ENCODE assay signal across 2 cellular contexts in genomic region chr7:2651336-2651735, GRCh38.
TF ChIP-seq lines count a peak whose summit lies in the region.

No MANE protein-coding gene starts in this region.

TF ChIP-seq in HCT116, 20 proteins besides CTCF, POLR2A, EP300 and RAD21 (continued from another document):
- TF ChIP-seq CEBPB (IDR thresholded peaks at IDR 0.05; ENCODE audit: low read depth) (no peak), SIN3A (IDR thresholded peaks at IDR 0.05; ENCODE audit: low read depth) (no peak), REST (IDR thresholded peaks at IDR 0.05; ENCODE audit: low read depth) (no peak), TCF7L2 (IDR thresholded peaks at IDR 0.05; ENCODE audit: borderline replicate concordance, extremely low read depth, insufficient read depth, insufficient read length) (no peak), EZH2phosphoT487 (IDR thresholded peaks at IDR 0.05; ENCODE audit: borderline replicate concordance) (no peak), POLR2AphosphoS5 (IDR thresholded peaks at IDR 0.05; ENCODE audit: low read depth, low read length) (no peak), ZNF274 (IDR thresholded peaks at IDR 0.05; ENCODE audit: low read depth, low read length) (no peak), SP1 (IDR thresholded peaks at IDR 0.05; ENCODE audit: low read depth) (no peak), ZFX (IDR thresholded peaks at IDR 0.05) (no peak), FOSL1 (IDR thresholded peaks at IDR 0.05; ENCODE audit: low read depth) (no peak), EGR1 (IDR thresholded peaks at IDR 0.05; ENCODE audit: low read depth) (no peak), ATF3 (IDR thresholded peaks at IDR 0.05) (no peak), JUND (IDR thresholded peaks at IDR 0.05) (no peak), ZBTB33 (IDR thresholded peaks at IDR 0.05; ENCODE audit: extremely low read depth, insufficient replicate concordance, low read length) (no peak)
TF ChIP-seq in HCT116: peak in this region for 0.

TF ChIP-seq in SK-N-SH, 30 proteins besides CTCF, POLR2A, EP300 and RAD21 (continued from another document):
- TF ChIP-seq FOSL2 (IDR thresholded peaks at IDR 0.05; ENCODE audit: borderline replicate concordance, low read depth) = no peak
- TF ChIP-seq NRF1 (IDR thresholded peaks at IDR 0.05; ENCODE audit: low read depth, low read length) = no peak
- no peak for TF ChIP-seq FOXM1 (IDR thresholded peaks at IDR 0.05; ENCODE audit: low read depth)
- no peak for TF ChIP-seq SMC3 (IDR thresholded peaks at IDR 0.05; ENCODE audit: low read depth, low read length)
- no peak for TF ChIP-seq MAX (IDR thresholded peaks at IDR 0.05; ENCODE audit: low read depth)
- no peak for TF ChIP-seq USF2 (IDR thresholded peaks at IDR 0.05; ENCODE audit: borderline replicate concordance, low read depth, low read length)
- no peak for TF ChIP-seq FOXJ3 (CRISPR knock-in tag; IDR thresholded peaks at IDR 0.05)
- no peak for TF ChIP-seq MEF2A (IDR thresholded peaks at IDR 0.05; ENCODE audit: borderline replicate concordance, low read depth)
- no peak for TF ChIP-seq RFX5 (IDR thresholded peaks at IDR 0.05; ENCODE audit: low read length)
- TF ChIP-seq ZBTB33 (IDR thresholded peaks at IDR 0.05; ENCODE audit: borderline replicate concordance, low read depth) = no peak
- TF ChIP-seq POLR2AphosphoS5 (IDR thresholded peaks at IDR 0.05; ENCODE audit: low read depth, low read length) = no peak
- no peak for TF ChIP-seq REST (IDR thresholded peaks at IDR 0.05; ENCODE audit: low read depth, low read length)
